In genomic region chr7:120951826-120952225, GRCh38 we compare ENCODE assay signal across 9 cellular contexts. TPM values are rescaled to one million over a fixed set of nuclear protein-coding genes. Genes with fewer than 3 reads are reported as not detected.
DNase-seq lines count a peak whose midpoint lies in the region; ATAC-seq and TF ChIP-seq lines count a peak whose summit lies in the region.
"Had no signal": no experiment of that assay in that cellular context is flagged by ENCODE, and none has a peak within 500 bp of the region (broad histone marks: within the 10 kb centered on the region; RNA-seq: fewer than 3 reads in every experiment).

No MANE protein-coding gene starts in this region.

- no peaks in the 10 kb centered on the region for H3K9me3 ChIP-seq in duodenal mucosa (ENCODE audit: control insufficient read depth in 1 of 2, low read length in 2 of 2)
- no peaks in the 10 kb centered on the region for H3K9me3 ChIP-seq in colonic mucosa

- intact Hi-C loops in colonic mucosa (cut with DNase I) = no loop called here

- no peak for ATAC-seq in HG02973 (IDR thresholded peaks at IDR 0.05; ENCODE audit: unreplicated experiment)
- no peak for ATAC-seq in GM21515 (IDR thresholded peaks at IDR 0.05; ENCODE audit: unreplicated experiment)

- H3K36me3 ChIP-seq in duodenal mucosa (ENCODE audit: control insufficient read depth in 1 of 2, insufficient read depth in 2 of 2, low read length in 2 of 2) (peaks cover 4 to 28% of the 10 kb centered on the region in 2 donors), colonic mucosa (peaks cover 12% of the 10 kb centered on the region)

- H3K27me3 Mint-ChIP-seq in progenitor cell of endocrine pancreas = no peaks in the 10 kb centered on the region

- H3K9me3 Mint-ChIP-seq in progenitor cell of endocrine pancreas (ENCODE audit: low read depth) = no peaks in the 10 kb centered on the region

- H3K27ac Mint-ChIP-seq in progenitor cell of endocrine pancreas = peak overlapping the region; percentile 71

- TF ChIP-seq CTCF in GM12864 (IDR thresholded peaks at IDR 0.05; ENCODE audit: low read depth, low read length, missing control alignments) (no peak), progenitor cell of endocrine pancreas (IDR thresholded peaks at IDR 0.05; ENCODE audit: unreplicated experiment) (no peak), colonic mucosa (IDR thresholded peaks at IDR 0.05) (no peak)

- H3K4me1 Mint-ChIP-seq in progenitor cell of endocrine pancreas (ENCODE audit: low read depth) = peaks cover 19% of the 10 kb centered on the region

- H3K9ac ChIP-seq in duodenal mucosa (ENCODE audit: low read depth in 1 of 2, low read length in 2 of 2) = peak overlapping the region; percentile 25 to 77
- no peak overlapping the region for H3K9ac ChIP-seq in colonic mucosa (ENCODE audit: low read depth in 2 of 2, low read length in 2 of 2)

- H3K27me3 ChIP-seq in duodenal mucosa (ENCODE audit: control insufficient read depth in 1 of 2, insufficient read depth in 2 of 2, low read length in 2 of 2) = no peaks in the 10 kb centered on the region
- H3K27me3 ChIP-seq in colonic mucosa = no peaks in the 10 kb centered on the region

- H3K4me3 Mint-ChIP-seq in progenitor cell of endocrine pancreas (ENCODE audit: low read depth) = peak overlapping the region; percentile 90

- H3K4me1 ChIP-seq in duodenal mucosa (ENCODE audit: control insufficient read depth in 1 of 2, insufficient read depth in 2 of 2, low read length in 2 of 2) = peaks cover 9 to 12% of the 10 kb centered on the region in 2 donors
- no peaks in the 10 kb centered on the region for H3K4me1 ChIP-seq in colonic mucosa

- H3K27ac ChIP-seq in duodenal mucosa (ENCODE audit: low read depth, low read length) (no peak overlapping the region), colonic mucosa (no peak overlapping the region)

- H3K36me3 Mint-ChIP-seq in progenitor cell of endocrine pancreas (ENCODE audit: insufficient read depth) = peaks cover 10% of the 10 kb centered on the region

- DNase-seq in GM12864 (ENCODE audit: low read depth) = no peak
- DNase-seq in NCI-H69 (lab: John Stamatoyannopoulos, UW) = peak; percentile 60
- DNase-seq in progenitor cell of endocrine pancreas (ENCODE audit: low spot score, unreplicated experiment) = no peak
- DNase-seq in kidney glomerular epithelial cell (lab: John Stamatoyannopoulos, UW) = no peak
- DNase-seq in colonic mucosa = no peak
- DNase-seq: stimulated activated CD4-positive, alpha-beta T cell treated with anti-CD3 and anti-CD28 coated beads, Interleukin-4, amount 100 ng/mL, for 24 hours had no signal

- peak overlapping the region; percentile 72 for H3K4me3 ChIP-seq in GM12864 (ENCODE audit: low read depth, low read length)
- H3K4me3 ChIP-seq in duodenal mucosa (ENCODE audit: low read depth in 1 of 2, low read length in 2 of 2) = peak overlapping the region; percentile 88 to 98
- H3K4me3 ChIP-seq in colonic mucosa = no peak overlapping the region

RNA-seq across cellular contexts. Expression of gene ING3, which starts 1.2 kb away (rescaled TPM):
- 27.4 and 28.3 TPM in 2 replicates for total RNA-seq in progenitor cell of endocrine pancreas
- total RNA-seq in colonic mucosa = 10 to 100 TPM; 12.7 to 13.6 TPM

RNA-seq across cellular contexts. Expression of gene CPED1, which starts 36.7 kb away (rescaled TPM):
- total RNA-seq in progenitor cell of endocrine pancreas = 0.80 and 1.1 TPM in 2 replicates
- total RNA-seq in colonic mucosa = 10 to 100 TPM in 1 of 2 donors, 1 to 10 TPM in 1; 4.0 to 15.9 TPM

Comparison
In these comparisons a context has a peak if more than half of its experiments do, and no peak if none do; other contexts are left out.
1. H3K9ac ChIP-seq: peak in duodenal mucosa (2 of 2); none in colonic mucosa (0 of 2).